Comparison of ENCODE assay signal across 22 cellular contexts in the genomic region with DNA sequence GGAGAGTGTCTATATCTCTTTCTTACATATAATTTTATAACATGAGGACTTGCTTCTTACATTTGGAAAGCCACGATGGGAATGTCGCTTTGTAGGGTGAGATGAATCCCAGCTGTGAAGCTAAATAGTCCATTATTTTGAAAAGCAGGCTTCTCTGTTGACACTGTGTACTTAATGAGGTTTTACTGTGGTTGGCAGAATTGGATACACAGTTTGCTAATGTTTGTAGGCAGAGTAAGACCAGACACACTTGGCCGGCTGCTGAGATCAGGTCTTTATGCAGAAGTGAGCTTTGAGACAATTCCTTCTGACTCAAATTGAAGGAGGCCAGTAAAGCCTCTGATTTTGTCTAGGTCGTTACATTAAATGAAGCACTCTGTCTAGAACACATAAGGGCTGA.
A peak's percentile ranks its signal among the peaks of the same experiment; 100 is the strongest.
DNase-seq lines count a peak whose midpoint lies in the region; ATAC-seq and TF ChIP-seq lines count a peak whose summit lies in the region.
"Had no signal": no experiment of that assay in that cellular context is flagged by ENCODE, and none has a peak within 500 bp of the region (broad histone marks: within the 10 kb centered on the region; RNA-seq: fewer than 3 reads in every experiment).

No MANE protein-coding gene starts in this region.

- H3K79me2 ChIP-seq in parathyroid adenoma = no peaks in the 10 kb centered on the region

- no peaks in the 10 kb centered on the region for H3K9me3 Mint-ChIP-seq in natural killer cell
- H3K9me3 Mint-ChIP-seq: activated naive CD8-positive, alpha-beta T cell treated with anti-CD3 and anti-CD28 coated beads, Interleukin-2, amount 10 ng/mL, durations not matched to agents 7 days and 5 days; CD8-positive, alpha-beta T cell; T-helper 2 cell treated with Interferon-gamma antibody and Interleukin-4, amounts not matched to agents 5 μg/mL and 100 μg/mL, for 36 hours had no signal

- no peaks in the 10 kb centered on the region for H3K27me3 ChIP-seq in parathyroid adenoma (ENCODE audit: control insufficient read depth, insufficient read depth, low read length)
- H3K27me3 ChIP-seq: neutrophil, right lobe of liver, upper lobe of left lung had no signal

- no peaks in the 10 kb centered on the region for H3K36me3 ChIP-seq in parathyroid adenoma (ENCODE audit: control insufficient read depth, insufficient read depth, low read length)
- H3K36me3 ChIP-seq: neutrophil, right lobe of liver, upper lobe of left lung had no signal

- no peak overlapping the region for H3K27ac ChIP-seq in parathyroid adenoma
- H3K27ac ChIP-seq: KMS-11, neutrophil, PC-9, right lobe of liver, upper lobe of left lung had no signal

- intact Hi-C loops in natural killer cell (cut with micrococcal nuclease) = no loop called here

- no peak overlapping the region for H3K4me3 Mint-ChIP-seq in natural killer cell
- H3K4me3 Mint-ChIP-seq: activated naive CD8-positive, alpha-beta T cell treated with anti-CD3 and anti-CD28 coated beads, Interleukin-2, amount 10 ng/mL, durations not matched to agents 7 days and 5 days; CD8-positive, alpha-beta T cell; T-helper 2 cell treated with Interferon-gamma antibody and Interleukin-4, amounts not matched to agents 5 μg/mL and 100 μg/mL, for 36 hours had no signal

- H3K27me3 Mint-ChIP-seq in natural killer cell (ENCODE audit: low read depth in 2 of 2) = no peaks in the 10 kb centered on the region

- H3K27ac Mint-ChIP-seq in natural killer cell = no peak overlapping the region
- H3K27ac Mint-ChIP-seq: activated naive CD8-positive, alpha-beta T cell treated with anti-CD3 and anti-CD28 coated beads, Interleukin-2, amount 10 ng/mL, durations not matched to agents 7 days and 5 days; CD8-positive, alpha-beta T cell; T-helper 2 cell treated with Interferon-gamma antibody and Interleukin-4, amounts not matched to agents 5 μg/mL and 100 μg/mL, for 36 hours had no signal

- peak; percentile 15 for DNase-seq in DMS153 treated with DMSO at 0.1 percent for 48 hours (lab: John Stamatoyannopoulos, UW; ENCODE audit: unreplicated experiment)
- peak; percentile 33 for DNase-seq in NCI-H2029 treated with DMSO at 0.1 percent for 48 hours (lab: John Stamatoyannopoulos, UW)
- peak; percentile 17 for DNase-seq in astrocyte of the hippocampus (ENCODE audit: low read depth, low spot score)
- DNase-seq in natural killer cell = no peak
- DNase-seq: activated naive CD8-positive, alpha-beta T cell treated with anti-CD3 and anti-CD28 coated beads, Interleukin-2, amount 10 ng/mL, durations not matched to agents 7 days and 5 days; CD8-positive, alpha-beta T cell; cortex of kidney; DND-41; H7; NCI-H1105 treated with DMSO at 0.1 percent for 48 hours; NCI-H526; PC-9; right lobe of liver; stimulated activated naive CD8-positive, alpha-beta T cell treated with anti-CD3 and anti-CD28 coated beads, Interleukin-15, Interleukin-2, amounts not matched to agents 100 U/mL and 50 U/mL, for 24 hours; upper lobe of left lung had no signal

- no peak overlapping the region for H3K9ac ChIP-seq in parathyroid adenoma
- H3K9ac ChIP-seq: KMS-11 had no signal

- no peak overlapping the region for H3K4me3 ChIP-seq in parathyroid adenoma (ENCODE audit: low read depth, low read length)
- H3K4me3 ChIP-seq: PC-9, right lobe of liver, upper lobe of left lung had no signal

- no peak overlapping the region for H3K4me2 ChIP-seq in parathyroid adenoma (ENCODE audit: low read length)
- H3K4me2 ChIP-seq: KMS-11, PC-9 had no signal

- no peaks in the 10 kb centered on the region for H3K9me3 ChIP-seq in parathyroid adenoma (ENCODE audit: control insufficient read depth, low read length)
- H3K9me3 ChIP-seq: neutrophil, right lobe of liver, upper lobe of left lung had no signal

- no peak for ATAC-seq in GM21360 (IDR thresholded peaks at IDR 0.05; ENCODE audit: unreplicated experiment)
- ATAC-seq in natural killer cell = no peak
- no peak for ATAC-seq in HG03175 (IDR thresholded peaks at IDR 0.05; ENCODE audit: unreplicated experiment)
- no peak for ATAC-seq in HG02763 (IDR thresholded peaks at IDR 0.05; ENCODE audit: unreplicated experiment)
- ATAC-seq: CD8-positive, alpha-beta T cell; right lobe of liver; stimulated activated naive CD8-positive, alpha-beta T cell treated with anti-CD3 and anti-CD28 coated beads, Interleukin-15, Interleukin-2, amounts not matched to agents 100 U/mL and 50 U/mL, for 24 hours had no signal

- H2AFZ ChIP-seq in parathyroid adenoma = peak overlapping the region; percentile 35
- H2AFZ ChIP-seq: PC-9 had no signal

- TF ChIP-seq CTCF in parathyroid adenoma (IDR thresholded peaks at IDR 0.05) (no peak), natural killer cell (IDR thresholded peaks at IDR 0.05) (no peak)

- no peaks in the 10 kb centered on the region for H3K36me3 Mint-ChIP-seq in natural killer cell
- H3K36me3 Mint-ChIP-seq: activated naive CD8-positive, alpha-beta T cell treated with anti-CD3 and anti-CD28 coated beads, Interleukin-2, amount 10 ng/mL, durations not matched to agents 7 days and 5 days; CD8-positive, alpha-beta T cell had no signal

- peaks cover 6% of the 10 kb centered on the region for H3K4me1 ChIP-seq in parathyroid adenoma
- H3K4me1 ChIP-seq: right lobe of liver, upper lobe of left lung had no signal

- no peaks in the 10 kb centered on the region for H3K4me1 Mint-ChIP-seq in natural killer cell
- H3K4me1 Mint-ChIP-seq: activated naive CD8-positive, alpha-beta T cell treated with anti-CD3 and anti-CD28 coated beads, Interleukin-2, amount 10 ng/mL, durations not matched to agents 7 days and 5 days had no signal
